In the genomic region with DNA sequence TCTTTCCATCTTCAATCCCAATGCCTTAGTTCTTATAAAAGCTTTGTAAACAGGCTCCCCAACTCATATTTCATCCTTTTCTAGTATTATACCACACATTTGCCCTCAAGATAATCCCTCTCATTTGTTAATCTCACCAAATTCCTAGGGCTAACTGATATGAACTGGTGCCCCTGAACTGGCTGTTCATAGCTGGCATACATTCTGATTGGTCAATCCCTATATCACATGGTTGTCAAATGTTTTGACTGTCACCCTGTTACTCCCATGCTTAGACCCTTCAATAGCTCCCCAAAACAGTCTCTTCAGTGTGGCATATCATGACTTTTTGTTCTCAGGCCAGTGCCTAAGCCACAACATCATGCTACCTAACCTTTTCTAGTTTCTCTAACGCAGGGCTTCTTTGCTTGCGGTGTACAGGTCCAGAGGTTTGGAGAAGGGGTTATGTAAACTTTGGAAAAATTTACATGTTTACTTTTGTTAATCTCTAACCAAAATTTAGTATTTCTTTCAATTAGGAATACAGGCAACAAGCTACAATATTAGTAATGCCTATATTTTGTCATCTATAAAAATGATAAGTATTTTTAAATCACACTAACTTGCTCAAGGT, we compare ENCODE assay signal across 18 cellular contexts. TPM values are rescaled to one million over a fixed set of nuclear protein-coding genes. Genes with fewer than 3 reads are reported as not detected.
DNase-seq lines count a peak whose midpoint lies in the region; ATAC-seq, FAIRE-seq and TF ChIP-seq lines count a peak whose summit lies in the region.
"Had no signal": no experiment of that assay in that cellular context is flagged by ENCODE, and none has a peak within 500 bp of the region (broad histone marks: within the 10 kb centered on the region; RNA-seq: fewer than 3 reads in every experiment).

No MANE protein-coding gene starts in this region.

- TF ChIP-seq CTCF in right lobe of liver (IDR thresholded peaks at IDR 0.05), result no peak

- H3K4me1 ChIP-seq in right lobe of liver, result peaks cover 0 to 25% (median 10%) of the 10 kb centered on the region in 4 donors

- no peaks in the 10 kb centered on the region for H3K27me3 ChIP-seq in right lobe of liver

- no peak for TF ChIP-seq POLR2A in right lobe of liver (IDR thresholded peaks at IDR 0.05)

- 33% methylated on average over 2 of the region's 2 CpGs for WGBS in right lobe of liver (ENCODE audit: insufficient coverage, low coverage, low lambda C conversion rate, missing lambda C conversion rate)

- intact Hi-C loops in right lobe of liver (cut with DNase I), result no loop called here

- no peaks in the 10 kb centered on the region for H3K9me3 Mint-ChIP-seq in activated T-cell treated with anti-CD3 and anti-CD28 coated beads, Interleukin-2, amount 50 U/mL, for 4 hours
- H3K9me3 Mint-ChIP-seq: CD4-positive, alpha-beta memory T cell; GM23338; H9; HFFc6 had no signal

- H3K36me3 Mint-ChIP-seq in activated T-cell treated with anti-CD3 and anti-CD28 coated beads, Interleukin-2, amount 50 U/mL, for 4 hours (ENCODE audit: insufficient read depth), result peaks cover 32% of the 10 kb centered on the region

- H3K27ac ChIP-seq in right lobe of liver, result peak overlapping the region in 2 of 3 donors; percentile 70 to 71

- H3K4me1 Mint-ChIP-seq in activated T-cell treated with anti-CD3 and anti-CD28 coated beads, Interleukin-2, amount 50 U/mL, for 4 hours (ENCODE audit: low read depth), result peaks cover 1% of the 10 kb centered on the region
- H3K4me1 Mint-ChIP-seq: CD4-positive, alpha-beta memory T cell; GM23338; H9 had no signal

- no peak overlapping the region for H3K4me3 ChIP-seq in right lobe of liver
- H3K4me3 ChIP-seq: GM23338 had no signal

- H3K36me3 ChIP-seq in right lobe of liver, result no peaks in the 10 kb centered on the region

- DNase-seq in GM19239 (ENCODE audit: insufficient read length, low spot score) (no peak), left lobe of liver (ENCODE audit: low spot score) (no peak), right lobe of liver (no peak), islet precursor cell (no peak)
- DNase-seq in effector CD4-positive, alpha-beta T cell, result no peak
- DNase-seq in activated T-cell treated with anti-CD3 and anti-CD28 coated beads, Interleukin-2, amount 50 U/mL, for 4 hours, result no peak
- DNase-seq: C1 segment of cervical spinal cord; CD4-positive, alpha-beta memory T cell; COR-L47; DMS79; EL; GF-D8; H9; HFFc6 had no signal

- peak; percentile 4 for FAIRE-seq in GM19239 (lab: Jason Lieb, UNC)
- FAIRE-seq: GM12892 had no signal

- no peaks in the 10 kb centered on the region for H3K27me3 Mint-ChIP-seq in activated T-cell treated with anti-CD3 and anti-CD28 coated beads, Interleukin-2, amount 50 U/mL, for 4 hours (ENCODE audit: low read depth)
- H3K27me3 Mint-ChIP-seq: CD4-positive, alpha-beta memory T cell had no signal

- H3K9me3 ChIP-seq in right lobe of liver, result no peaks in the 10 kb centered on the region

- H3K4me3 Mint-ChIP-seq in activated T-cell treated with anti-CD3 and anti-CD28 coated beads, Interleukin-2, amount 50 U/mL, for 4 hours, result no peak overlapping the region
- H3K4me3 Mint-ChIP-seq: CD4-positive, alpha-beta memory T cell; GM23338; H9; HFFc6 had no signal

- peak; percentile 90 for ATAC-seq in left lobe of liver
- ATAC-seq in right lobe of liver, result peak; percentile 87 to 92 (median 90)
- no peak for ATAC-seq in activated T-cell treated with anti-CD3 and anti-CD28 coated beads, Interleukin-2, amount 50 U/mL, for 4 hours
- ATAC-seq in GM21381 (IDR thresholded peaks at IDR 0.05; ENCODE audit: unreplicated experiment), result no peak
- ATAC-seq: GM23338 had no signal

RNA-seq across cellular contexts. Expression of a gene that starts 30.5 kb away (rescaled TPM):
- total RNA-seq in left lobe of liver (3.5 TPM), right lobe of liver (1 to 10 TPM in 5 of 6 experiments, under 1 TPM in 1; 0.95 to 5.0 (median 2.9) TPM)
- under 1 TPM in 2 of 3 donors, not detected in 1; 0.03 to 0.05 TPM for total RNA-seq in activated T-cell treated with anti-CD3 and anti-CD28 coated beads, Interleukin-2, amount 50 U/mL, for 4 hours
- total RNA-seq: A673 had no signal

RNA-seq across cellular contexts. Expression of a gene that starts 46.5 kb away (rescaled TPM):
- 20.1 TPM for total RNA-seq in left lobe of liver
- 10 to 100 TPM; 17.5 to 34.7 (median 20.2) TPM for total RNA-seq in right lobe of liver
- total RNA-seq in activated T-cell treated with anti-CD3 and anti-CD28 coated beads, Interleukin-2, amount 50 U/mL, for 4 hours, result 1 to 10 TPM; 6.0 to 6.7 (median 6.3) TPM

Comparison
In these comparisons a context has a peak if more than half of its experiments do, and no peak if none do; other contexts are left out.
1. ATAC-seq: peak in left lobe of liver (single experiment) and right lobe of liver (4 of 4); none in activated T-cell treated with anti-CD3 and anti-CD28 coated beads, Interleukin-2, amount 50 U/mL, for 4 hours (0 of 2) and GM21381 (single experiment).